In the genomic region with DNA sequence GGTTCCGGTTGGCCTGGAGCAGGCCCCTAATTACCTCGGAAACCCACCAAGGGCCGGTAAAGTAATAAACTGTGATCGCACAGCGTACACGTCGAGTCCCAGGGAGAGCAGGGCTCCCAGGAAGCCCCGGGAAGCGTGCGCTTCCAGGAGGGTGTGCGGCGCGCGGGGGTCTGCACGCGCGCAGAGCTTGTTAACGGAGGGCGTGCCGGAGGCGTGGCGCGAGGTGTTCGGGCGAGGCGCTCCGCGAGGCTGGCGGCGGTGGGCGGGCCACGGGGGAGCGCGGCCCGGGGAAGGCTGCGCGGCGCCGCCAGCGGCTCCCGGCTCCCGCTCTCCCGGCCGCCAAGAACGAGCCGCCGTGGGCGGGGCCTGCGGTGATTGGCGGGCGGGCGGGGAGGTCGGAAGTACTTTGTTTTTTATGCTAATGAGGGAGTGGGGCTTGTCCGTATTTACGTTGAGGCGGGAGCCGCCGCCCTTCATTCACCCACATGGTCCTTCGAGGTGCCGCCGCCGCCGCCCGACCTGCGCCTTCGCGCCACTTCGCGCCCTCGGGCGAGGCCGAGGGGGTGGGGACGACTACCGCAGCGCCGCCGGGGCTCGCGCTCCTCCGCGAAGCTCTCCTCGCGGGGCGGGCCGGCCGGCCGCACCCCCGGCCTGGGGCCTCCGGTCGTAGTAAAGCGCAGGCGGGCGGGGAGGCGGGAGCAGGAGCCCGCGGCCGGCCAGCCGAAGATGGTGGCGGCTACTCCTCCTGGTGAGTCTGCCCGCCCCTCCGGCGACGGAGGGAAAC, we compare ENCODE assay signal across 8 cellular contexts.
DNase-seq lines count a peak whose midpoint lies in the region; ATAC-seq and TF ChIP-seq lines count a peak whose summit lies in the region.

TSS of gene MIR17HG (plus strand) at position 476 of the 784 bp plus-strand sequence.

- ATAC-seq in GM19035 (IDR thresholded peaks at IDR 0.05; ENCODE audit: unreplicated experiment) (peak; percentile 49), HG03280 (IDR thresholded peaks at IDR 0.05; ENCODE audit: unreplicated experiment) (peak; percentile 55)

- DNase-seq in AG09309 (ENCODE audit: low read depth) (peak; percentile 18), NCI-H345 (lab: John Stamatoyannopoulos, UW) (peak; percentile 95), cardiac fibroblast (ENCODE audit: low read depth in 2 of 2) (peak; percentile 84 to 91), islet precursor cell (peak; percentile 96)
- DNase-seq in activated CD4-positive, CD25-positive, alpha-beta regulatory T cell (lab: John Stamatoyannopoulos, UW) = peak; percentile 63 to 70 (median 67)
- peak; percentile 84 to 87 for DNase-seq in stimulated activated CD4-positive, alpha-beta T cell treated with anti-CD3 and anti-CD28 coated beads, Interleukin-12 subunit alpha, Interleukin-12 subunit beta, amount 100 ng/mL, for 24 hours (ENCODE audit: low read depth in 2 of 2)

- peak within 1 kb of the TSS; percentile 59 for H3K4me3 ChIP-seq in AG09309 (ENCODE audit: control insufficient read depth, low read depth, low read length)
- H3K4me3 ChIP-seq in cardiac fibroblast (replicated peaks in 1 of 2; ENCODE audit: low read depth in 2 of 2, low read length in 2 of 2) = peak within 1 kb of the TSS; percentile 56 to 69

- no peak for TF ChIP-seq CTCF in AG09309 (IDR thresholded peaks at IDR 0.05; ENCODE audit: control insufficient read depth, insufficient read depth, low read depth, low read length, missing control alignments)
- no peak for TF ChIP-seq CTCF in cardiac fibroblast (IDR thresholded peaks at IDR 0.05; ENCODE audit: low read depth, low read length)

Comparison
In these comparisons a context has a peak if more than half of its experiments do, and no peak if none do; other contexts are left out.
1. Peak in every context shown above with its lines: DNase-seq, ATAC-seq and H3K4me3 ChIP-seq.
2. DNase-seq: peak in every context shown above with its lines; median percentile 96 in islet precursor cell; 95 in NCI-H345; 88 in cardiac fibroblast; 86 in stimulated activated CD4-positive, alpha-beta T cell treated with anti-CD3 and anti-CD28 coated beads, Interleukin-12 subunit alpha, Interleukin-12 subunit beta, amount 100 ng/mL, for 24 hours; 67 in activated CD4-positive, CD25-positive, alpha-beta regulatory T cell; 18 in AG09309.